ENCODE assay signal across 14 cellular contexts in the genomic region with DNA sequence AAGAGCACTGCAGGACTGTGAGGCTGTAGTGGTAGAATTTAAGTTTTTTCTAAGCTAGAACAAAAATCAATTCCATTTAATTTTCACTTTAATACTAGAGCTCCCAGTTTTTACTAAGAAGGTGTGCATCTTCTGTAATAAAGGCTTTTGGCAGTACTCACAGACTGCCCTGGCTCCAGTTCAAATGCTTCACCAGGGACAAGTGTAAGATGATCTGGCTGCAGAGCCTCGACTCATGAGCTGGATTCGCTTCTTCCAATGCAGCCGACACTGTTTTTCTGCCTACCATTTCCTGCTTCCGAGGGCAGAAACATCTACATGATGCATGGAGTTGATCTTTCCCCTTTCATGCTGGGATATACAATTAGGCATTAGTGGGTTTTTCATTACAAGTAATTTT.
DNase-seq lines count a peak whose midpoint lies in the region; ATAC-seq, FAIRE-seq and TF ChIP-seq lines count a peak whose summit lies in the region.
"Had no signal": no experiment of that assay in that cellular context is flagged by ENCODE, and none has a peak within 500 bp of the region (broad histone marks: within the 10 kb centered on the region; RNA-seq: fewer than 3 reads in every experiment).

No MANE protein-coding gene starts in this region.

- ATAC-seq in GM21737 (IDR thresholded peaks at IDR 0.05; ENCODE audit: unreplicated experiment) (no peak), GM21447 (IDR thresholded peaks at IDR 0.05; ENCODE audit: unreplicated experiment) (no peak)

- peaks cover 7% of the 10 kb centered on the region for H4K20me1 ChIP-seq in astrocyte (ENCODE audit: insufficient read depth, low read length)

- no peak overlapping the region for H3K27ac ChIP-seq in astrocyte (ENCODE audit: low read depth, low read length)
- peak overlapping the region; percentile 25 for H3K27ac ChIP-seq in muscle layer of colon (ENCODE audit: low read depth, low read length)
- no peak overlapping the region for H3K27ac ChIP-seq in CD8-positive, alpha-beta memory T cell (ENCODE audit: low read depth, low read length)
- H3K27ac ChIP-seq: esophagus squamous epithelium had no signal

- no peak overlapping the region for H3K27ac Mint-ChIP-seq in astrocyte (ENCODE audit: unreplicated experiment)
- peak overlapping the region in 1 of 8 donors; percentile 47 for H3K27ac Mint-ChIP-seq in CD8-positive, alpha-beta memory T cell
- H3K27ac Mint-ChIP-seq: CD14-positive monocyte, memory B cell had no signal

- no peak overlapping the region for H2AFZ ChIP-seq in astrocyte (ENCODE audit: low read depth, low read length)

- H3K27me3 ChIP-seq in astrocyte (ENCODE audit: insufficient read depth, low read length): no peaks in the 10 kb centered on the region
- no peaks in the 10 kb centered on the region for H3K27me3 ChIP-seq in muscle layer of colon (ENCODE audit: control insufficient read depth in 1 of 2, insufficient read depth in 2 of 2, low read length in 2 of 2)
- no peaks in the 10 kb centered on the region for H3K27me3 ChIP-seq in CD8-positive, alpha-beta memory T cell (ENCODE audit: insufficient read depth, low read length, poor library complexity, severe bottlenecking)
- H3K27me3 ChIP-seq: esophagus squamous epithelium had no signal

- H3K36me3 ChIP-seq in astrocyte (ENCODE audit: insufficient read depth, low read length) (peaks cover 8% of the 10 kb centered on the region), muscle layer of colon (ENCODE audit: insufficient read depth, low read length) (peaks cover 4% of the 10 kb centered on the region)
- no peaks in the 10 kb centered on the region for H3K36me3 ChIP-seq in CD8-positive, alpha-beta memory T cell (ENCODE audit: insufficient read depth, low read length)

- no peaks in the 10 kb centered on the region for H3K79me2 ChIP-seq in astrocyte (ENCODE audit: insufficient read depth, low read length)

- no peaks in the 10 kb centered on the region for H3K9me3 ChIP-seq in astrocyte (ENCODE audit: insufficient read depth, low read depth, low read length)
- no peaks in the 10 kb centered on the region for H3K9me3 ChIP-seq in muscle layer of colon (ENCODE audit: low read length)
- no peaks in the 10 kb centered on the region for H3K9me3 ChIP-seq in CD8-positive, alpha-beta memory T cell (ENCODE audit: low read length)
- H3K9me3 ChIP-seq: esophagus squamous epithelium had no signal

- no peak overlapping the region for H3K4me3 Mint-ChIP-seq in astrocyte (ENCODE audit: unreplicated experiment)
- no peak overlapping the region for H3K4me3 Mint-ChIP-seq in CD8-positive, alpha-beta memory T cell
- H3K4me3 Mint-ChIP-seq: CD14-positive monocyte, memory B cell had no signal

- H3K9ac ChIP-seq in astrocyte (ENCODE audit: low read length) (no peak overlapping the region), muscle layer of colon (ENCODE audit: low read length) (no peak overlapping the region)

- FAIRE-seq in astrocyte (lab: Jason Lieb, UNC): no peak

- no peaks in the 10 kb centered on the region for H3K27me3 Mint-ChIP-seq in astrocyte (ENCODE audit: low read depth, unreplicated experiment)
- H3K27me3 Mint-ChIP-seq in CD8-positive, alpha-beta memory T cell: no peaks in the 10 kb centered on the region
- H3K27me3 Mint-ChIP-seq: memory B cell had no signal

- H3K4me3 ChIP-seq in astrocyte (ENCODE audit: insufficient read depth, low read depth, low read length): no peak overlapping the region
- no peak overlapping the region for H3K4me3 ChIP-seq in muscle layer of colon (ENCODE audit: low read depth in 1 of 2, low read length in 2 of 2)
- H3K4me3 ChIP-seq in CD8-positive, alpha-beta memory T cell (ENCODE audit: low read length): no peak overlapping the region
- H3K4me3 ChIP-seq: esophagus squamous epithelium had no signal

- H3K4me1 ChIP-seq in astrocyte (ENCODE audit: insufficient read depth, low read length) (peaks cover 11% of the 10 kb centered on the region), muscle layer of colon (ENCODE audit: insufficient read depth, low read length) (peaks cover 44% of the 10 kb centered on the region)
- no peaks in the 10 kb centered on the region for H3K4me1 ChIP-seq in CD8-positive, alpha-beta memory T cell (ENCODE audit: insufficient read depth, low read length)

- no peaks in the 10 kb centered on the region for H3K9me3 Mint-ChIP-seq in astrocyte (ENCODE audit: unreplicated experiment)
- H3K9me3 Mint-ChIP-seq in CD8-positive, alpha-beta memory T cell: no peaks in the 10 kb centered on the region
- H3K9me3 Mint-ChIP-seq: CD14-positive monocyte, memory B cell had no signal

- peak; percentile 7 for DNase-seq in DMS 273 treated with DMSO at 0.1 percent for 48 hours (lab: John Stamatoyannopoulos, UW)
- DNase-seq in NCI-H128 (lab: John Stamatoyannopoulos, UW; ENCODE audit: unreplicated experiment): peak; percentile 46
- DNase-seq in astrocyte (ENCODE audit: low read depth): peak; percentile 70
- no peak for DNase-seq in central memory CD4-positive, alpha-beta T cell
- no peak for DNase-seq in CD8-positive, alpha-beta memory T cell
- DNase-seq: amniotic stem cell; esophagus squamous epithelium; H7; stimulated activated CD4-positive, alpha-beta T cell treated with anti-CD3 and anti-CD28 coated beads, Interleukin-15, amount 100 ng/mL, for 24 hours had no signal

- CTCF ChIA-PET in CD8-positive, alpha-beta memory T cell (lab: Charles Lee): no interaction called here

- POLR2A ChIA-PET in CD8-positive, alpha-beta memory T cell (lab: Charles Lee): no interaction called here

- no peak for TF ChIP-seq CTCF in astrocyte (IDR thresholded peaks at IDR 0.05; ENCODE audit: insufficient read depth, low read depth, low read length)

- H3K4me1 Mint-ChIP-seq in astrocyte (ENCODE audit: low read depth, unreplicated experiment): peaks cover 24% of the 10 kb centered on the region
- H3K4me1 Mint-ChIP-seq in CD8-positive, alpha-beta memory T cell: no peaks in the 10 kb centered on the region
- H3K4me1 Mint-ChIP-seq: memory B cell had no signal

- peaks cover 7% of the 10 kb centered on the region for H3K36me3 Mint-ChIP-seq in astrocyte (ENCODE audit: low read depth, unreplicated experiment)
- H3K36me3 Mint-ChIP-seq in CD8-positive, alpha-beta memory T cell: peaks cover 0 to 58% (median 25%) of the 10 kb centered on the region in 3 donors

- no peak overlapping the region for H3K4me2 ChIP-seq in astrocyte (ENCODE audit: low read length)

Comparison
In these comparisons a context has a peak if more than half of its experiments do, and no peak if none do; other contexts are left out.
1. DNase-seq: peak in DMS 273 treated with DMSO at 0.1 percent for 48 hours (single experiment), NCI-H128 (single experiment) and astrocyte (single experiment); none in central memory CD4-positive, alpha-beta T cell (single experiment) and CD8-positive, alpha-beta memory T cell (0 of 5).